7 cellular contexts compared by ENCODE assay signal in the genomic region with DNA sequence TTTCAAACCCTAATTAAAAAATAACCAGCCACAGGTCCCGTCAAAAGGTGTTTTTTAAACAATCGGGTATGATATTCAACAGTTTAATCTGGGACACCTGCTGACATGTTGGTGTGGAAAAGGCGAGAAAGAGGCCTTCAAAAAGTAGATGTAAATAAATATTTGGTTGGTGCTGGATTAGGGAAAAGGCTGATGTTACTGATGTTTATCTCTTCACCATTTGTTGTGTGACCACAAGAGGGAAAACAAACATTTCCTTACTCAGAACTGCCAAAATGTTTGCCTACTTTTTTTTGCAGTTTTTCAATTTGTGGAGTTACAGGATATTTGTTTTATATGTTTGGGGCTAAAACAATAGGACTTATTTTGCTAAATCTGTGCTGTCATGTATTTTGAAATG. TPM values are rescaled to one million over a fixed set of nuclear protein-coding genes. Genes with fewer than 3 reads are reported as not detected.
DNase-seq lines count a peak whose midpoint lies in the region; ATAC-seq, FAIRE-seq and TF ChIP-seq lines count a peak whose summit lies in the region.

No MANE protein-coding gene starts in this region.

- FAIRE-seq in keratinocyte (lab: Jason Lieb, UNC) (no peak), GM12892 (lab: Jason Lieb, UNC) (no peak)

- ATAC-seq in stimulated activated memory B cell treated with anti-CD40 and anti-IgM and Interleukin-4, amounts not matched to agents 10 μg/mL and 1 μg/mL and 100 μg/mL, for 72 hours: no peak

- no peak overlapping the region for H3K27ac Mint-ChIP-seq in stimulated activated memory B cell treated with anti-CD40 and anti-IgM and Interleukin-4, amounts not matched to agents 10 μg/mL and 1 μg/mL and 100 μg/mL, for 72 hours

- H2AFZ ChIP-seq in keratinocyte (ENCODE audit: control insufficient read depth, low read length): peak overlapping the region; percentile 74

- no peak for TF ChIP-seq CTCF in keratinocyte (optimal IDR thresholded peaks at IDR 0.05 in 1 of 3, IDR thresholded peaks at IDR 0.05 in 1 of 3, conservative IDR thresholded peaks at IDR 0.05 in 1 of 3; ENCODE audit: extremely low read depth in 1 of 3, insufficient read depth in 2 of 3, low read length in 3 of 3)

- H3K27ac ChIP-seq in keratinocyte (ENCODE audit: control insufficient read depth, insufficient read depth, low read length): peak overlapping the region; percentile 58

- H3K36me3 ChIP-seq in adipocyte (ENCODE audit: control insufficient read depth, insufficient read depth, low read length, severe bottlenecking): no peaks in the 10 kb centered on the region
- H3K36me3 ChIP-seq in keratinocyte (ENCODE audit: control insufficient read depth in 2 of 2, extremely low read depth in 1 of 2, insufficient read depth in 2 of 2, low read length in 2 of 2): no peaks in the 10 kb centered on the region

- peak overlapping the region; percentile 57 for H3K4me3 Mint-ChIP-seq in stimulated activated memory B cell treated with anti-CD40 and anti-IgM and Interleukin-4, amounts not matched to agents 10 μg/mL and 1 μg/mL and 100 μg/mL, for 72 hours

- H3K4me1 ChIP-seq in adipocyte (ENCODE audit: control insufficient read depth, insufficient read depth, low read length) (peaks cover 29% of the 10 kb centered on the region), keratinocyte (ENCODE audit: control insufficient read depth, extremely low read depth, insufficient read depth, low read length) (peaks cover 36% of the 10 kb centered on the region)

- TF ChIP-seq POLR2A in GM12892 (IDR thresholded peaks at IDR 0.05; ENCODE audit: low read depth, low read length): no peak

- H3K36me3 Mint-ChIP-seq in stimulated activated memory B cell treated with anti-CD40 and anti-IgM and Interleukin-4, amounts not matched to agents 10 μg/mL and 1 μg/mL and 100 μg/mL, for 72 hours: no peaks in the 10 kb centered on the region

- dilution Hi-C loops in keratinocyte (cut with MboI; ENCODE audit: extremely low pct_ligation_motif_present, low sequenced_read_pairs): no loop called here

- H3K9me3 ChIP-seq in adipocyte (ENCODE audit: control insufficient read depth, low read length): no peaks in the 10 kb centered on the region
- H3K9me3 ChIP-seq in keratinocyte (ENCODE audit: control insufficient read depth, low read depth, low read length): no peaks in the 10 kb centered on the region

- peak overlapping the region; percentile 91 for H3K4me3 ChIP-seq in adipocyte (ENCODE audit: low read length)
- H3K4me3 ChIP-seq in keratinocyte (ENCODE audit: control insufficient read depth in 2 of 3, extremely low read depth in 1 of 3, insufficient read depth in 2 of 3, low read depth in 1 of 3, low read length in 3 of 3): peak overlapping the region; percentile 62 to 93 (median 86)

- peaks cover 60% of the 10 kb centered on the region for H3K27me3 Mint-ChIP-seq in stimulated activated memory B cell treated with anti-CD40 and anti-IgM and Interleukin-4, amounts not matched to agents 10 μg/mL and 1 μg/mL and 100 μg/mL, for 72 hours

- no peaks in the 10 kb centered on the region for H3K9me3 Mint-ChIP-seq in stimulated activated memory B cell treated with anti-CD40 and anti-IgM and Interleukin-4, amounts not matched to agents 10 μg/mL and 1 μg/mL and 100 μg/mL, for 72 hours

- H4K20me1 ChIP-seq in keratinocyte (ENCODE audit: control insufficient read depth, extremely low read depth, insufficient read depth, low read length): no peaks in the 10 kb centered on the region

- H3K27me3 ChIP-seq in adipocyte (replicated peaks; ENCODE audit: control insufficient read depth, insufficient read depth, low read length) (no peaks in the 10 kb centered on the region), keratinocyte (ENCODE audit: control insufficient read depth, extremely low read depth, insufficient read depth, low read length) (no peaks in the 10 kb centered on the region)

- DNase-seq in HT-29 (ENCODE audit: low spot score): peak; percentile 55
- DNase-seq in adipocyte (ENCODE audit: low read depth): peak; percentile 56
- DNase-seq in keratinocyte (ENCODE audit: low read depth, low spot score): no peak
- DNase-seq in NCI-H510A treated with DMSO at 0.1 percent for 48 hours (lab: John Stamatoyannopoulos, UW): no peak
- no peak for DNase-seq in mesenteric fat pad (ENCODE audit: low spot score)
- DNase-seq in GM12892 (ENCODE audit: insufficient read length): no peak

- no peaks in the 10 kb centered on the region for H3K79me2 ChIP-seq in keratinocyte (ENCODE audit: control insufficient read depth, insufficient read depth, low read length)

- H3K4me1 Mint-ChIP-seq in stimulated activated memory B cell treated with anti-CD40 and anti-IgM and Interleukin-4, amounts not matched to agents 10 μg/mL and 1 μg/mL and 100 μg/mL, for 72 hours: peaks cover 8% of the 10 kb centered on the region

- H3K9ac ChIP-seq in adipocyte (ENCODE audit: low read length): peak overlapping the region; percentile 91
- H3K9ac ChIP-seq in keratinocyte (ENCODE audit: control insufficient read depth, extremely low read depth, insufficient read depth, low read length): peak overlapping the region; percentile 96

- H3K9me1 ChIP-seq in keratinocyte (ENCODE audit: control insufficient read depth, extremely low read depth, insufficient read depth, low read length): no peaks in the 10 kb centered on the region

- peak overlapping the region; percentile 69 for H3K4me2 ChIP-seq in keratinocyte (ENCODE audit: control insufficient read depth, extremely low read depth, insufficient read depth, low read depth, low read length)

RNA-seq across cellular contexts. Expression of a gene that starts 0.7 kb away (rescaled TPM):
- 8.9 and 10.2 TPM in 2 replicates for total RNA-seq in HT-29 (2014; rRNA removed; shearing (Covaris generic))
- polyA plus RNA-seq in keratinocyte: 4.4 to 6.0 TPM (median 4.4 TPM) in 3 replicates
- polyA plus RNA-seq in keratinocyte (2011; ENCODE audit: low read depth): 23.4 TPM
- polyA plus RNA-seq in keratinocyte (2011; cell fraction: cytosol; rRNA removed): 4.3 and 4.9 TPM in 2 replicates
- 9.3 and 9.9 TPM in 2 replicates for polyA plus RNA-seq in keratinocyte (2011; cell fraction: nucleus; rRNA removed)
- 5.5 and 10.8 TPM in 2 replicates for polyA plus RNA-seq in keratinocyte (2012; ENCODE audit: low replicate concordance)
- 6.1 to 15.2 TPM (median 8.1 TPM) in 3 replicates for polyA minus RNA-seq in keratinocyte
- 6.1 TPM for polyA minus RNA-seq in keratinocyte (2011; cell fraction: cytosol; rRNA and poly(A)+ RNA removed)
- 20.3 and 26.7 TPM in 2 replicates for polyA minus RNA-seq in keratinocyte (2011; cell fraction: nucleus; rRNA and poly(A)+ RNA removed)
- total RNA-seq in mesenteric fat pad: 143 TPM
- 0.23 TPM for polyA plus RNA-seq in GM12892 (2012; ENCODE audit: missing spikeins)

Comparison
In these comparisons a context has a peak if more than half of its experiments do, and no peak if none do; other contexts are left out.
1. DNase-seq: peak in HT-29 (single experiment) and adipocyte (single experiment); none in keratinocyte (single experiment), NCI-H510A treated with DMSO at 0.1 percent for 48 hours (single experiment), mesenteric fat pad (single experiment) and GM12892 (single experiment).
2. RNA of a gene that starts 0.7 kb away (total RNA-seq): 143 TPM in mesenteric fat pad (single experiment); 8.9 to 10.2 TPM in HT-29; every median in the first group is over 10 times any median in the second.